In the genomic region with DNA sequence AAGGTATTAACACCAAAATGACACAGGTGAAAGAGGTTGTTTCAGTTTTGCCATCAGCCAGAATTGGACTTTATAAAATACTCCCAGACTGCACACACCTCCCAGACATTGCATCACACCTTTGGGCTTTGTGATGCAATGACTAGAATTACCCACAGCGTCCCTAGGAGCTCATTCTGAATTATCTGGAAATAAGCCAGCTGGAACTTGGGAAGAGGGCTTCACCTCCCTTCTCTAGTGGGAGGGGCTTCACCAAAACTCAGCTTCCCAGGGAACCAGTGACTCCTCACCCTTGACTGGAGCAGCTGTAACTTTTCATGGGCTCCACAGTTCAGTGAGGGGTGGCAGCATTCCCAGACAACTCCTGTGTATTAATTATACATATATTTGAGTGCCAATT, we compare ENCODE assay signal across 18 cellular contexts.
DNase-seq lines count a peak whose midpoint lies in the region; ATAC-seq and TF ChIP-seq lines count a peak whose summit lies in the region.
"Had no signal": no experiment of that assay in that cellular context is flagged by ENCODE, and none has a peak within 500 bp of the region (broad histone marks: within the 10 kb centered on the region; RNA-seq: fewer than 3 reads in every experiment).

No MANE protein-coding gene starts in this region.

- intact Hi-C loops in mammary epithelial cell (cut with micrococcal nuclease) (no loop called here), left lung (cut with DNase I) (no loop called here)

- no peak for TF ChIP-seq EP300 in Ishikawa (IDR thresholded peaks at IDR 0.05; ENCODE audit: borderline replicate concordance)

- ATAC-seq in left lung (peak; percentile 53), GM18861 (IDR thresholded peaks at IDR 0.05; ENCODE audit: unreplicated experiment) (no peak), GM21390 (IDR thresholded peaks at IDR 0.05; ENCODE audit: unreplicated experiment) (no peak)
- ATAC-seq: T-cell had no signal

- in situ Hi-C loops in mammary epithelial cell (cut with MboI; ENCODE audit: low sequenced_read_pairs in 2 of 2): no loop called here

- CTCF ChIA-PET in mammary epithelial cell (lab: Charles Lee; ENCODE audit: low non-redundant PET): interaction anchor here (0.5 kb wide), 1 partner anchor 8 kb away, joined by 9 read pairs; no protein-coding TSS in a partner anchor

- no peaks in the 10 kb centered on the region for H4K20me1 ChIP-seq in mammary epithelial cell (ENCODE audit: insufficient read depth, low read length)
- H4K20me1 ChIP-seq: BLaER1 had no signal

- H3K4me3 ChIP-seq in AG10803 (ENCODE audit: low read length) (no peak overlapping the region), mammary epithelial cell (replicated peaks in 1 of 3; ENCODE audit: insufficient read depth in 1 of 3, low read depth in 2 of 3, low read length in 3 of 3) (no peak overlapping the region), left lung (no peak overlapping the region)
- H3K4me3 ChIP-seq: BLaER1, prostate gland had no signal

- no peak overlapping the region for H3K4me2 ChIP-seq in mammary epithelial cell (ENCODE audit: insufficient read depth, low read depth, low read length)
- H3K4me2 ChIP-seq: BLaER1 had no signal

- H3K36me3 ChIP-seq in mammary epithelial cell (ENCODE audit: insufficient read depth, low read length): no peaks in the 10 kb centered on the region
- H3K36me3 ChIP-seq in left lung: no peaks in the 10 kb centered on the region
- H3K36me3 ChIP-seq: brain microvascular endothelial cell, prostate gland had no signal

- H3K4me1 ChIP-seq in mammary epithelial cell (ENCODE audit: insufficient read depth, low read length) (no peaks in the 10 kb centered on the region), left lung (no peaks in the 10 kb centered on the region)
- H3K4me1 ChIP-seq: BLaER1, prostate gland had no signal

- H3K79me2 ChIP-seq in mammary epithelial cell (ENCODE audit: insufficient read depth, low read length): no peaks in the 10 kb centered on the region

- TF ChIP-seq CTCF in AG10803 (conservative IDR thresholded peaks at IDR 0.05; ENCODE audit: low read length) (no peak), mammary epithelial cell (conservative IDR thresholded peaks at IDR 0.05 in 1 of 2, IDR thresholded peaks at IDR 0.05 in 1 of 2; ENCODE audit: extremely low read depth in 1 of 2, insufficient read depth in 1 of 2, low read depth in 1 of 2, low read length in 2 of 2) (no peak), left lung (IDR thresholded peaks at IDR 0.05) (no peak)

- dilution Hi-C loops in mammary epithelial cell (cut with HindIII; ENCODE audit: low sequenced_read_pairs): no loop called here

- no peak overlapping the region for H3K9ac ChIP-seq in mammary epithelial cell (ENCODE audit: insufficient read depth, low read length)
- H3K9ac ChIP-seq: BLaER1 had no signal

- no peak overlapping the region for H2AFZ ChIP-seq in mammary epithelial cell (ENCODE audit: low read depth, low read length)

- no peak for TF ChIP-seq RAD21 in Ishikawa (IDR thresholded peaks at IDR 0.05; ENCODE audit: low read depth)

- H3K27ac ChIP-seq in mammary epithelial cell (ENCODE audit: insufficient read depth, low read depth, low read length): no peak overlapping the region
- H3K27ac ChIP-seq in left lung: no peak overlapping the region
- H3K27ac ChIP-seq: BLaER1, brain microvascular endothelial cell, prostate gland had no signal

- no peaks in the 10 kb centered on the region for H3K27me3 ChIP-seq in mammary epithelial cell (ENCODE audit: insufficient read depth, low read length)
- H3K27me3 ChIP-seq in left lung: no peaks in the 10 kb centered on the region
- H3K27me3 ChIP-seq: BLaER1, brain microvascular endothelial cell had no signal

- DNase-seq in AG10803 (ENCODE audit: low read depth): peak; percentile 40
- DNase-seq in mammary epithelial cell: peak; percentile 37
- DNase-seq in left lung: no peak
- DNase-seq in activated T-cell treated with anti-CD3 and anti-CD28 coated beads, Interleukin-2, amount 50 U/mL, for 48 hours: no peak
- no peak for DNase-seq in NCI-H1417 (lab: John Stamatoyannopoulos, UW)
- DNase-seq: activated B cell treated with CpG ODN at 0.5 μM for 24 hours; activated naive CD4-positive, alpha-beta T cell; brain microvascular endothelial cell; DMS79; effector CD4-positive, alpha-beta T cell; MV-4-11; substantia nigra; T-cell had no signal

- no peaks in the 10 kb centered on the region for H3K9me3 ChIP-seq in mammary epithelial cell (replicated peaks; ENCODE audit: insufficient read depth, low read length)
- no peaks in the 10 kb centered on the region for H3K9me3 ChIP-seq in left lung
- H3K9me3 ChIP-seq: BLaER1, prostate gland had no signal

- 13% methylated on average over 1 of the region's 1 CpG for WGBS in mammary epithelial cell (ENCODE audit: low coverage, missing lambda C conversion rate)

- BruUV-seq in mammary epithelial cell (replicated peaks; lab: Mats Ljungman, UMichigan): no TSS peak

TF ChIP-seq in Ishikawa, 13 proteins besides CTCF, POLR2A, EP300 and RAD21:
- TF ChIP-seq ZBTB7A (IDR thresholded peaks at IDR 0.05; ENCODE audit: low read depth) (no peak), FOXM1 (IDR thresholded peaks at IDR 0.05; ENCODE audit: borderline replicate concordance, low read depth) (no peak), TCF12 (IDR thresholded peaks at IDR 0.05; ENCODE audit: low read depth) (no peak), TEAD4 (IDR thresholded peaks at IDR 0.05) (no peak), CEBPB (IDR thresholded peaks at IDR 0.05) (peak; percentile 89), EGR1 (IDR thresholded peaks at IDR 0.05) (no peak)
- TF ChIP-seq, protein P1, sequence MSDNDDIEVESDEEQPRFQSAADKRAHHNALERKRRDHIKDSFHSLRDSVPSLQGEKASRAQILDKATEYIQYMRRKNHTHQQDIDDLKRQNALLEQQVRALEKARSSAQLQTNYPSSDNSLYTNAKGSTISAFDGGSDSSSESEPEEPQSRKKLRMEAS (IDR thresholded peaks at IDR 0.05): no peak
TF ChIP-seq in Ishikawa: peak in this region for 1.

Comparison
In these comparisons a context has a peak if more than half of its experiments do, and no peak if none do; other contexts are left out.
1. DNase-seq: peak in AG10803 (single experiment) and mammary epithelial cell (single experiment); none in left lung (0 of 2), activated T-cell treated with anti-CD3 and anti-CD28 coated beads, Interleukin-2, amount 50 U/mL, for 48 hours (0 of 2) and NCI-H1417 (0 of 3).